8 cellular contexts compared by ENCODE assay signal in genomic region chr15:34367128-34368081, GRCh38. TPM values are rescaled to one million over a fixed set of nuclear protein-coding genes. Genes with fewer than 3 reads are reported as not detected.
DNase-seq lines count a peak whose midpoint lies in the region; ATAC-seq and TF ChIP-seq lines count a peak whose summit lies in the region.

Gene LPCAT4, minus strand, starts transcription at chr15:34367196. Its CDS starts 96 bp downstream, at chr15:34367100.

- peak within 1 kb of the TSS; percentile 74 for H3K4me3 ChIP-seq in NB4 (ENCODE audit: low read depth, low read length)
- peak within 1 kb of the TSS; percentile 97 for H3K4me3 ChIP-seq in thoracic aorta

- peak within 1 kb of the TSS; percentile 97 for H3K4me3 Mint-ChIP-seq in osteocyte (ENCODE audit: unreplicated experiment)

- peak within 1 kb of the TSS; percentile 94 to 95 for H3K27ac Mint-ChIP-seq in activated naive CD4-positive, alpha-beta T cell treated with anti-CD3 and anti-CD28 coated beads, Interleukin-2, amount 50 U/mL, for 72 hours
- H3K27ac Mint-ChIP-seq in osteocyte (ENCODE audit: unreplicated experiment) = peak within 1 kb of the TSS; percentile 87

- peak; percentile 79 for ATAC-seq in HG02571 (IDR thresholded peaks at IDR 0.05; ENCODE audit: unreplicated experiment)
- peak; percentile 90 to 91 for ATAC-seq in activated naive CD4-positive, alpha-beta T cell treated with anti-CD3 and anti-CD28 coated beads, Interleukin-2, amount 50 U/mL, for 72 hours
- peak; percentile 83 for ATAC-seq in thoracic aorta (ENCODE audit: insufficient number of reproducible peaks, low FRiP score, low read depth)

- no peaks in the 10 kb centered on the region for H3K9me3 Mint-ChIP-seq in activated naive CD4-positive, alpha-beta T cell treated with anti-CD3 and anti-CD28 coated beads, Interleukin-2, amount 50 U/mL, for 72 hours
- H3K9me3 Mint-ChIP-seq in osteocyte (ENCODE audit: unreplicated experiment) = no peaks in the 10 kb centered on the region

- H3K4me1 ChIP-seq in thoracic aorta (ENCODE audit: control insufficient read depth in 1 of 2, low read depth in 2 of 2) = peaks cover 11 to 20% of the 10 kb centered on the region in 2 donors

- peaks cover 7% of the 10 kb centered on the region in 2 donors for H3K36me3 Mint-ChIP-seq in activated naive CD4-positive, alpha-beta T cell treated with anti-CD3 and anti-CD28 coated beads, Interleukin-2, amount 50 U/mL, for 72 hours
- H3K36me3 Mint-ChIP-seq in osteocyte (ENCODE audit: unreplicated experiment) = peaks cover 2% of the 10 kb centered on the region

- TF ChIP-seq CTCF in NB4 (IDR thresholded peaks at IDR 0.05; ENCODE audit: low read depth, low read length) = peak; percentile 76
- peak; percentile 99 for TF ChIP-seq CTCF in osteocyte (IDR thresholded peaks at IDR 0.05)
- TF ChIP-seq CTCF in thoracic aorta (IDR thresholded peaks at IDR 0.05) = peak; percentile 97

- H3K27ac ChIP-seq in thoracic aorta = peak within 1 kb of the TSS; percentile 93 to 94

- peaks cover 26% of the 10 kb centered on the region for H3K4me1 Mint-ChIP-seq in osteocyte (ENCODE audit: unreplicated experiment)

- TF ChIP-seq POLR2A in GM10847 (IDR thresholded peaks at IDR 0.05; ENCODE audit: extremely low read depth, insufficient read length) = peak; percentile 79
- peak; percentile 88 for TF ChIP-seq POLR2A in NB4 (IDR thresholded peaks at IDR 0.05; ENCODE audit: extremely low read depth, insufficient read length)

- DNase-seq in NB4 (ENCODE audit: low read depth) = peak; percentile 93
- peak; percentile 75 for DNase-seq in SKM-1 (lab: John Stamatoyannopoulos, UW; ENCODE audit: unreplicated experiment)
- DNase-seq in activated naive CD4-positive, alpha-beta T cell treated with anti-CD3 and anti-CD28 coated beads, Interleukin-2, amount 50 U/mL, for 72 hours (ENCODE audit: low spot score in 2 of 2) = peak; percentile 86 to 88
- peak; percentile 90 for DNase-seq in glomerular visceral epithelial cell (ENCODE audit: extremely low spot score)
- DNase-seq in osteocyte (ENCODE audit: extremely low spot score, unreplicated experiment) = peak; percentile 96
- peak; percentile 64 for DNase-seq in thoracic aorta (ENCODE audit: low spot score)

- peaks cover 11% of the 10 kb centered on the region for H3K36me3 ChIP-seq in thoracic aorta

- H3K27me3 ChIP-seq in thoracic aorta (replicated peaks; ENCODE audit: insufficient read depth) = no peaks in the 10 kb centered on the region

- H3K9me3 ChIP-seq in thoracic aorta = no peaks in the 10 kb centered on the region

- no peaks in the 10 kb centered on the region for H3K27me3 Mint-ChIP-seq in osteocyte (ENCODE audit: unreplicated experiment)

RNA-seq across cellular contexts. Expression of gene LPCAT4, which starts in this region (rescaled TPM):
- total RNA-seq in activated naive CD4-positive, alpha-beta T cell treated with anti-CD3 and anti-CD28 coated beads, Interleukin-2, amount 50 U/mL, for 72 hours = 10 to 100 TPM; 69.0 to 88.4 TPM
- total RNA-seq in osteocyte (49.0 and 56.0 TPM in 2 replicates), thoracic aorta (10 to 100 TPM; 13.1 to 20.0 TPM)

Comparison
In these comparisons a context has a peak if more than half of its experiments do, and no peak if none do; other contexts are left out.
1. Peak in every context shown above with its lines: DNase-seq, ATAC-seq, H3K4me3 ChIP-seq and H3K27ac ChIP-seq.